Comparison of ENCODE assay signal across 10 cellular contexts in the genomic region with DNA sequence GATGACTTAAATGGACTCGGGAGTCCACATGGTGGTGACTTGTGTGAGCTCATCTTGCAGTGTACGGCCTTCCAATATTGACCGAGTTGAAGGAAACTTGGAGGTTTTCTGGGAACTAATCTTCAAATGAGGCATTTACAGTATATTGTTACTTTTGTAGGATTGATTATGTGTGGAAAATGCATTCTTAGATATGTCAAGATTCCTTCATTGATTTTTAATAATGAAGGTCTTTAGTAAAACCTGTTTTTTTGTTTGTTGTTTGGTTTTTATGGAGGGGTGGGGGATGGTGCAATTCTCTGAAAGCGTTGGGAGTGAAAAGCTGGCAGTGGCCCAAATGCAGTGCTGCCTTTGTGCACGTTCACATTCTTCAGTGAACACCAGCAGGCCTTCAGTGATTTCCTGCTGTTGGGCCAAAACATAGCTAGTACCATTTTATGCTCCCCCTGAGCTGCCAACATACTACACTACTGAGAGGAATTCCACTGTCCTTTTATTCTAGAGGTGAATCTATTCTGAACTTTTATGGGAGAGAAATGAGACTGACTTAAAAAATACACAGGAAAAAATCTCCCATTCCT. TPM values are rescaled to one million over a fixed set of nuclear protein-coding genes. Genes with fewer than 3 reads are reported as not detected.
DNase-seq lines count a peak whose midpoint lies in the region; ATAC-seq, FAIRE-seq and TF ChIP-seq lines count a peak whose summit lies in the region.
"Had no signal": no experiment of that assay in that cellular context is flagged by ENCODE, and none has a peak within 500 bp of the region (broad histone marks: within the 10 kb centered on the region; RNA-seq: fewer than 3 reads in every experiment).

No MANE protein-coding gene starts in this region.

- H3K9me3 ChIP-seq in CD8-positive, alpha-beta memory T cell (ENCODE audit: low read length) = peaks cover 7% of the 10 kb centered on the region
- H3K9me3 ChIP-seq in Loucy (ENCODE audit: insufficient read depth, low read depth, low read length) = no peaks in the 10 kb centered on the region

- H3K9me2 ChIP-seq in Loucy (replicated peaks; ENCODE audit: low read depth, low read length) = no peaks in the 10 kb centered on the region

- peak overlapping the region; percentile 69 for H3K27ac ChIP-seq in CD8-positive, alpha-beta memory T cell (ENCODE audit: low read depth, low read length)

- no peak for TF ChIP-seq CTCF in Loucy (conservative IDR thresholded peaks at IDR 0.05; ENCODE audit: low read length)
- no peak for TF ChIP-seq CTCF in bronchial epithelial cell (IDR thresholded peaks at IDR 0.05; ENCODE audit: insufficient read depth, low read length, severe bottlenecking)

- no peak for DNase-seq in CD8-positive, alpha-beta memory T cell
- DNase-seq in bronchial epithelial cell (ENCODE audit: low read depth) (peak; percentile 56), left lobe of liver (ENCODE audit: low spot score) (no peak), SIG-M5 treated with dmso at 0.1 percent for 504 hours (lab: John Stamatoyannopoulos, UW; ENCODE audit: unreplicated experiment) (no peak), NCI-H1436 (lab: John Stamatoyannopoulos, UW) (no peak), RKO (ENCODE audit: low spot score) (no peak)
- DNase-seq: activated naive CD4-positive, alpha-beta T cell treated with anti-CD3 and anti-CD28 coated beads, Interleukin-2, amount 10 ng/mL, durations not matched to agents 7 days and 5 days had no signal

- peaks cover 46 to 78% (median 76%) of the 10 kb centered on the region in 3 donors for H3K4me1 Mint-ChIP-seq in CD8-positive, alpha-beta memory T cell

- peaks cover 99% of the 10 kb centered on the region for H3K79me2 ChIP-seq in Loucy (ENCODE audit: insufficient read depth, low read length)

- no peaks in the 10 kb centered on the region for H3F3A ChIP-seq in Loucy (ENCODE audit: low read depth)

- no peak overlapping the region for H3K27ac Mint-ChIP-seq in CD8-positive, alpha-beta memory T cell
- H3K27ac Mint-ChIP-seq: activated naive CD4-positive, alpha-beta T cell treated with anti-CD3 and anti-CD28 coated beads, Interleukin-2, amount 10 ng/mL, durations not matched to agents 7 days and 5 days had no signal

- POLR2A ChIA-PET in CD8-positive, alpha-beta memory T cell (lab: Charles Lee) = no interaction called here

- H3K4me2 ChIP-seq in Loucy (ENCODE audit: low read depth, low read length, poor library complexity, severe bottlenecking) = peak overlapping the region; percentile 61

- no peak overlapping the region for H3K4me3 Mint-ChIP-seq in CD8-positive, alpha-beta memory T cell
- H3K4me3 Mint-ChIP-seq: activated naive CD4-positive, alpha-beta T cell treated with anti-CD3 and anti-CD28 coated beads, Interleukin-2, amount 10 ng/mL, durations not matched to agents 7 days and 5 days had no signal

- H3K27me3 Mint-ChIP-seq in CD8-positive, alpha-beta memory T cell = no peaks in the 10 kb centered on the region
- H3K27me3 Mint-ChIP-seq: activated naive CD4-positive, alpha-beta T cell treated with anti-CD3 and anti-CD28 coated beads, Interleukin-2, amount 10 ng/mL, durations not matched to agents 7 days and 5 days had no signal

- FAIRE-seq in bronchial epithelial cell (lab: Jason Lieb, UNC) = no peak
- FAIRE-seq: G401.6 had no signal

- no peaks in the 10 kb centered on the region for H3K36me3 ChIP-seq in CD8-positive, alpha-beta memory T cell (ENCODE audit: insufficient read depth, low read length)
- no peaks in the 10 kb centered on the region for H3K36me3 ChIP-seq in Loucy (ENCODE audit: insufficient read depth, low read length)
- H3K36me3 ChIP-seq in bronchial epithelial cell (ENCODE audit: control insufficient read depth, insufficient read depth, low read length) = no peaks in the 10 kb centered on the region

- H3K4me1 ChIP-seq in CD8-positive, alpha-beta memory T cell (ENCODE audit: insufficient read depth, low read length) = peaks cover 20% of the 10 kb centered on the region
- H3K4me1 ChIP-seq in Loucy (ENCODE audit: insufficient read depth, low read length, poor library complexity, severe bottlenecking) = peaks cover 57% of the 10 kb centered on the region

- H3K36me3 Mint-ChIP-seq in CD8-positive, alpha-beta memory T cell = peaks cover 14 to 33% (median 16%) of the 10 kb centered on the region in 3 donors

- H3K27me3 ChIP-seq in CD8-positive, alpha-beta memory T cell (ENCODE audit: insufficient read depth, low read length, poor library complexity, severe bottlenecking) = no peaks in the 10 kb centered on the region
- H3K27me3 ChIP-seq in Loucy (ENCODE audit: insufficient read depth, low read length, poor library complexity, severe bottlenecking) (no peaks in the 10 kb centered on the region), bronchial epithelial cell (ENCODE audit: control insufficient read depth, insufficient read depth, low read length) (no peaks in the 10 kb centered on the region)

- peak overlapping the region; percentile 59 for H3K9ac ChIP-seq in Loucy (ENCODE audit: low read depth, low read length, poor library complexity, severe bottlenecking)

- no peaks in the 10 kb centered on the region for H4K20me1 ChIP-seq in Loucy (ENCODE audit: insufficient read depth, low read length, poor library complexity, severe bottlenecking)

- H2AFZ ChIP-seq in Loucy (ENCODE audit: low read length) = no peak overlapping the region

- CTCF ChIA-PET in CD8-positive, alpha-beta memory T cell (lab: Charles Lee) = no interaction called here

- H3K4me3 ChIP-seq in CD8-positive, alpha-beta memory T cell (ENCODE audit: low read length) = no peak overlapping the region
- peak overlapping the region; percentile 26 for H3K4me3 ChIP-seq in Loucy (ENCODE audit: low read length, poor library complexity, severe bottlenecking)
- no peak overlapping the region for H3K4me3 ChIP-seq in bronchial epithelial cell (ENCODE audit: low read depth, low read length)

- ATAC-seq in left lobe of liver (peak; percentile 41), GM19324 (IDR thresholded peaks at IDR 0.05; ENCODE audit: low FRiP score, unreplicated experiment) (no peak)

- H3K9me3 Mint-ChIP-seq in CD8-positive, alpha-beta memory T cell = peaks cover 6 to 30% (median 23%) of the 10 kb centered on the region in 5 donors

RNA-seq across cellular contexts. Expression of a gene that starts 50.4 kb away (rescaled TPM):
- total RNA-seq in CD8-positive, alpha-beta memory T cell = 10 to 100 TPM; 58.4 to 65.2 TPM
- polyA plus RNA-seq in CD8-positive, alpha-beta memory T cell = 15.1 TPM
- total RNA-seq in bronchial epithelial cell (66.3 and 80.6 TPM in 2 replicates), left lobe of liver (48.4 TPM)
